31 cellular contexts compared by ENCODE assay signal in genomic region chr6:7737867-7738266, GRCh38. TPM values are rescaled to one million over a fixed set of nuclear protein-coding genes. Genes with fewer than 3 reads are reported as not detected.
"Had no signal": no experiment of that assay in that cellular context is flagged by ENCODE, and none has a peak within 500 bp of the region (broad histone marks: within the 10 kb centered on the region; RNA-seq: fewer than 3 reads in every experiment).

No MANE protein-coding gene starts in this region.

- H3K4me3 ChIP-seq: neural progenitor cell, ovary, psoas muscle, skin epidermis, smooth muscle cell, spleen, stomach, thoracic aorta, thyroid gland, tibial nerve, upper lobe of left lung, vagina had no signal

- H3K4me3 Mint-ChIP-seq: naive thymus-derived CD8-positive, alpha-beta T cell; natural killer cell treated with Interleukin-12 subunit alpha and Interleukin-12 subunit beta and Interleukin-15 and Interleukin-18, amount 100 ng/mL, for 72 hours; nephron progenitor cell; neural progenitor cell; stimulated activated memory B cell treated with anti-CD40 and anti-IgM and Interleukin-4, amounts not matched to agents 10 μg/mL and 1 μg/mL and 100 μg/mL, for 72 hours; stimulated activated naive CD8-positive, alpha-beta T cell treated with anti-CD3 and anti-CD28 coated beads, Interleukin-15, Interleukin-2, amounts not matched to agents 100 ng/mL and 50 ng/mL, for 24 hours had no signal

- H3K9ac ChIP-seq: neural progenitor cell, parathyroid adenoma had no signal

- H3K36me3 Mint-ChIP-seq: naive thymus-derived CD8-positive, alpha-beta T cell; natural killer cell treated with Interleukin-12 subunit alpha and Interleukin-12 subunit beta and Interleukin-15 and Interleukin-18, amount 100 ng/mL, for 72 hours; neural progenitor cell; stimulated activated memory B cell treated with anti-CD40 and anti-IgM and Interleukin-4, amounts not matched to agents 10 μg/mL and 1 μg/mL and 100 μg/mL, for 72 hours had no signal

- H3K27ac ChIP-seq: neural progenitor cell, ovary, parathyroid adenoma, psoas muscle, skin epidermis, spleen, stomach, thoracic aorta, thyroid gland, tibial nerve, upper lobe of left lung, vagina had no signal

- H3K9me3 Mint-ChIP-seq: naive thymus-derived CD8-positive, alpha-beta T cell; natural killer cell treated with Interleukin-12 subunit alpha and Interleukin-12 subunit beta and Interleukin-15 and Interleukin-18, amount 100 ng/mL, for 72 hours; nephron progenitor cell; neural progenitor cell; stimulated activated memory B cell treated with anti-CD40 and anti-IgM and Interleukin-4, amounts not matched to agents 10 μg/mL and 1 μg/mL and 100 μg/mL, for 72 hours; stimulated activated naive CD8-positive, alpha-beta T cell treated with anti-CD3 and anti-CD28 coated beads, Interleukin-15, Interleukin-2, amounts not matched to agents 100 ng/mL and 50 ng/mL, for 24 hours had no signal

- H3K36me3 ChIP-seq: neural progenitor cell, ovary, spleen, stomach, thoracic aorta, thyroid gland, tibial nerve, upper lobe of left lung, vagina had no signal

- H2AFZ ChIP-seq: neural progenitor cell, parathyroid adenoma had no signal

- H3K27ac Mint-ChIP-seq: natural killer cell treated with Interleukin-12 subunit alpha and Interleukin-12 subunit beta and Interleukin-15 and Interleukin-18, amount 100 ng/mL, for 72 hours; nephron progenitor cell; neural progenitor cell; progenitor cell of endocrine pancreas; stimulated activated memory B cell treated with anti-CD40 and anti-IgM and Interleukin-4, amounts not matched to agents 10 μg/mL and 1 μg/mL and 100 μg/mL, for 72 hours; stimulated activated naive CD8-positive, alpha-beta T cell treated with anti-CD3 and anti-CD28 coated beads, Interleukin-15, Interleukin-2, amounts not matched to agents 100 ng/mL and 50 ng/mL, for 24 hours had no signal

- H3K27me3 ChIP-seq: neural progenitor cell, ovary, upper lobe of left lung, vagina had no signal

- FAIRE-seq: urothelium cell line had no signal

- H3K4me2 ChIP-seq: neural progenitor cell, smooth muscle cell had no signal

- H3K9me3 ChIP-seq: ovary, psoas muscle, spleen, stomach, thoracic aorta, thyroid gland, tibial nerve, upper lobe of left lung, vagina had no signal

- ATAC-seq: naive thymus-derived CD8-positive, alpha-beta T cell; natural killer cell treated with Interleukin-12 subunit alpha and Interleukin-12 subunit beta and Interleukin-15 and Interleukin-18, amount 100 ng/mL, for 72 hours; psoas muscle; right cardiac atrium; sciatic nerve; stimulated activated memory B cell treated with anti-CD40 and anti-IgM and Interleukin-4, amounts not matched to agents 10 μg/mL and 1 μg/mL and 100 μg/mL, for 72 hours had no signal

- H3K4me1 Mint-ChIP-seq: naive thymus-derived CD8-positive, alpha-beta T cell; stimulated activated memory B cell treated with anti-CD40 and anti-IgM and Interleukin-4, amounts not matched to agents 10 μg/mL and 1 μg/mL and 100 μg/mL, for 72 hours had no signal

- H3K4me1 ChIP-seq: neural progenitor cell, parathyroid adenoma, psoas muscle, spleen, stomach, thyroid gland, tibial nerve, vagina had no signal

- DNase-seq: naive thymus-derived CD8-positive, alpha-beta T cell; nephron progenitor cell; occipital lobe; ovary; posterior cingulate gyrus; psoas muscle; right cardiac atrium; spleen; stimulated activated CD4-positive, alpha-beta T cell treated with anti-CD3 and anti-CD28 coated beads, Interleukin-12 subunit alpha, Interleukin-12 subunit beta, amount 100 ng/mL, for 4 hours; stimulated activated CD4-positive, alpha-beta T cell treated with anti-CD3 and anti-CD28 coated beads, Interleukin-1b, Interleukin-23, amount 100 ng/mL, for 48 hours; stimulated activated CD4-positive, alpha-beta T cell treated with anti-CD3 and anti-CD28 coated beads, Interleukin-4, amount 100 ng/mL, for 1 hour; stimulated activated CD4-positive, alpha-beta T cell treated with anti-CD3 and anti-CD28 coated beads, Interleukin-4, amount 100 ng/mL, for 4 hours; stimulated activated CD8-positive, alpha-beta memory T cell treated with anti-CD3 and anti-CD28 coated beads, Interleukin-4, amount 100 ng/mL, for 48 hours; stimulated activated naive CD4-positive, alpha-beta T cell treated with Interleukin-2 at 50 U/mL for 16 hours; stomach; thyroid gland; trophoblast cell; upper lobe of left lung had no signal

- H3K79me2 ChIP-seq: parathyroid adenoma had no signal

RNA-seq across cellular contexts. Expression of gene BMP6, which starts 12.0 kb away (rescaled TPM):
- total RNA-seq: naive thymus-derived CD8-positive, alpha-beta T cell; natural killer cell treated with Interleukin-12 subunit alpha and Interleukin-12 subunit beta and Interleukin-15 and Interleukin-18, amount 100 ng/mL, for 72 hours had no signal
- polyA plus RNA-seq: naive thymus-derived CD8-positive, alpha-beta T cell had no signal
